9 cellular contexts compared by ENCODE assay signal in the genomic region with DNA sequence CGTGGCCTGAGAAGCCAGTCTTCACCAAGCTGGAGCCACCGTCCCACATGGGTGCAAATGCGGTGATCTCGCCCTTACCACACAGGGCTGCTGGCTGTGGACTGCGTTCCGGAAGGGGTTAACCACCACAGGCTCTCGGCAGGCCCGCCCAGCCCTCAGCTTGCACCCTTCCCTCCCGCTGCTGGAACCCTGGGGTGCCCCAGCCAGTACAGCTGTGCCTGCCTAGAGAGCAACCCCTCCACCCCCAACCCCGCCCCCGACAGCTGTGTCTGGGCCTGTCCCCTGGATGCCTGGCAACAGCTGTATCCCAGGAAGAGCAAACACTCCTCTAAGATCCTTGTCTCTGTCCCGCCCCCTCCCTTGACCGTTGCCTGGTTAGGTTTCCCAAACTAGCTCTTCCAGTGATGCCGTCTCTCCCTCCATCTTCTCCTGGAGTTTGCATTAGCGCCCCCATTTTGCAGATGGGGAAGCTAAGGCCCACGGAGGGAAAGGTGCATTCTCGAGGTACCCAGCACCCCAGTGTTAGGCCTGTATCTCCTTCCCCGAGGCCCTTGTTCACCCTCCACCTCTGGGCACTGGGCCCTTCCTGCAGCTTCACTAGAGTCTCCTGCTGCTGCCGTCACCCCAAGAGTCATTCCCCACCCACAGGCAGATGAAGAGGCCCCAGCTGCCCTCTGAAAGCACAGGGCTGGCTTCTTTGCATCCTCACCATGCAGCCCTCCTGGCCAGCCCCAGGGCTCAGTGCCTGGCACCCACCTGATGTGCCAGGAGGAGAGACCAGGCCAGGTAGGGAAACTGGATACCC. TPM values are rescaled to one million over a fixed set of nuclear protein-coding genes. Genes with fewer than 3 reads are reported as not detected.
DNase-seq lines count a peak whose midpoint lies in the region; ATAC-seq, FAIRE-seq and TF ChIP-seq lines count a peak whose summit lies in the region.
"Had no signal": no experiment of that assay in that cellular context is flagged by ENCODE, and none has a peak within 500 bp of the region (broad histone marks: within the 10 kb centered on the region; RNA-seq: fewer than 3 reads in every experiment).

No MANE protein-coding gene starts in this region.

- 48% methylated on average over 17 of the region's 19 CpGs for WGBS in GM12878 (ENCODE audit: insufficient coverage, insufficient replicate concordance, low lambda C conversion rate, missing lambda C conversion rate)

- TF ChIP-seq RAD21 in GM12878 (IDR thresholded peaks at IDR 0.05; ENCODE audit: insufficient read depth, low read depth, low read length) = no peak

- H3K9me3 ChIP-seq in GM12878 (replicated peaks; ENCODE audit: control insufficient read depth, insufficient read depth, low read length) = no peaks in the 10 kb centered on the region
- no peaks in the 10 kb centered on the region for H3K9me3 ChIP-seq in HAP-1
- H3K9me3 ChIP-seq: Peyer's patch had no signal

- POLR2A ChIA-PET in GM12878 (lab: Charles Lee) = interaction anchor here (0.6 to 1.9 kb wide), 5 partner anchors 9 to 1037 kb away, joined by 3 to 6 read pairs (median 4); partner anchors contain the start of gene NAA40
- POLR2A ChIA-PET in naive thymus-derived CD8-positive, alpha-beta T cell (lab: Charles Lee) = interaction anchor here (2.3 kb wide), 1 partner anchor 10 kb away, joined by 10 read pairs; no protein-coding TSS in a partner anchor

- no peaks in the 10 kb centered on the region for H3K27me3 Mint-ChIP-seq in naive thymus-derived CD8-positive, alpha-beta T cell

- peak overlapping the region in 5 of 10 donors; percentile 36 to 84 (median 72) for H3K27ac Mint-ChIP-seq in naive thymus-derived CD8-positive, alpha-beta T cell

- no peaks in the 10 kb centered on the region for H3K36me3 Mint-ChIP-seq in naive thymus-derived CD8-positive, alpha-beta T cell

- peak overlapping the region in 6 of 10 donors; percentile 25 to 75 (median 52) for H3K4me3 Mint-ChIP-seq in naive thymus-derived CD8-positive, alpha-beta T cell

- CTCF ChIA-PET in GM12878 (lab: Yijun Ruan, JAX) = interaction anchor here (1.8 kb wide), 1 partner anchor 10 kb away, joined by 6 read pairs; no protein-coding TSS in a partner anchor

- H3K4me3 ChIP-seq in GM12878 = no peak overlapping the region
- H3K4me3 ChIP-seq in HAP-1 = no peak overlapping the region
- H3K4me3 ChIP-seq: Peyer's patch had no signal

- TF ChIP-seq POLR2A in GM12878 (IDR thresholded peaks at IDR 0.05; ENCODE audit: low read depth, low read length) = no peak; the same call in 1 of the 2 replicates

- SMC1A ChIA-PET in GM12878 (lab: Charles Lee; ENCODE audit: uncharacterized antibody, unreplicated experiment) = interaction anchor here (0.6 to 1.4 kb wide), 4 partner anchors 9 to 1321 kb away, joined by 3 to 4 read pairs (median 4); no protein-coding TSS in a partner anchor

- no TSS peak for BruUV-seq in GM12878 (replicated peaks; lab: Mats Ljungman, UMichigan)

- FAIRE-seq in GM12878 (lab: Jason Lieb, UNC) = no peak

- H3K4me1 ChIP-seq in GM12878 (ENCODE audit: control insufficient read depth, insufficient read depth, low read length) (peaks cover 15% of the 10 kb centered on the region), HAP-1 (no peaks in the 10 kb centered on the region)

- H3K4me1 Mint-ChIP-seq in naive thymus-derived CD8-positive, alpha-beta T cell = peaks cover 5 to 17% (median 14%) of the 10 kb centered on the region in 4 donors

- no peak for TF ChIP-seq CTCF in GM12878 (IDR thresholded peaks at IDR 0.05 in 2 of 3, conservative IDR thresholded peaks at IDR 0.05 in 1 of 3; ENCODE audit: control insufficient read depth in 2 of 3, extremely low read depth in 1 of 3, insufficient read depth in 1 of 3, low read depth in 3 of 3, low read length in 3 of 3)

- H3K9ac ChIP-seq in GM12878 (ENCODE audit: control insufficient read depth, insufficient read depth, low read length) = no peak overlapping the region

- peak; percentile 69 for DNase-seq in GM03348 (ENCODE audit: low spot score)
- DNase-seq in NCI-H146 (lab: John Stamatoyannopoulos, UW) = peak; percentile 83
- no peak for DNase-seq in GM12878 (ENCODE audit: low read depth, low spot score)
- peak in 1 of 10 donors; percentile 33 for DNase-seq in naive thymus-derived CD8-positive, alpha-beta T cell
- no peak for DNase-seq in amygdala (lab: John Stamatoyannopoulos, UW)
- DNase-seq in anterior cingulate cortex (lab: John Stamatoyannopoulos, UW) = no peak
- DNase-seq in HAP-1 (ENCODE audit: low spot score in 2 of 2) = no peak
- DNase-seq in NCI-H524 treated with DMSO at 0.1 percent for 48 hours (lab: John Stamatoyannopoulos, UW) = no peak

- RAD21 ChIA-PET in GM12878 (lab: Charles Lee; ENCODE audit: unreplicated experiment) = no interaction called here

- H4K20me1 ChIP-seq in GM12878 (ENCODE audit: control insufficient read depth, insufficient read depth) = no peaks in the 10 kb centered on the region

- in situ Hi-C loops in GM12878 (cut with MboI) = no loop called here
- in situ Hi-C loops in HAP-1 (cut with MboI; ENCODE audit: low sequenced_read_pairs) = no loop called here

- intact Hi-C loops in GM12878 (cut with micrococcal nuclease; ENCODE audit: unreplicated experiment) = no loop called here

- H3K9me3 Mint-ChIP-seq in naive thymus-derived CD8-positive, alpha-beta T cell = no peaks in the 10 kb centered on the region

- H3K79me2 ChIP-seq in GM12878 (ENCODE audit: control insufficient read depth, insufficient read depth, low read length) = no peaks in the 10 kb centered on the region

- ATAC-seq in GM12878 = no peak
- peak; percentile 42 to 46 for ATAC-seq in naive thymus-derived CD8-positive, alpha-beta T cell

- H2AFZ ChIP-seq in GM12878 (ENCODE audit: control insufficient read depth, low read depth, low read length) = no peak overlapping the region

- peaks cover 0 to 2% of the 10 kb centered on the region in 2 experiments; a peak in 2 of 4 replicates for H3K36me3 ChIP-seq in GM12878 (ENCODE audit: control insufficient read depth in 2 of 2, insufficient read depth in 2 of 2, low read length in 1 of 2)
- peaks cover 5% of the 10 kb centered on the region; the same call in 1 of the 2 replicates for H3K36me3 ChIP-seq in HAP-1 (replicated peaks)
- H3K36me3 ChIP-seq: Peyer's patch had no signal

- peak overlapping the region; percentile 54; the same call in 1 of the 2 replicates for H3K4me2 ChIP-seq in GM12878 (ENCODE audit: control insufficient read depth, insufficient read depth)

- no peak for TF ChIP-seq EP300 in GM12878 (IDR thresholded peaks at IDR 0.05; ENCODE audit: borderline replicate concordance in 1 of 2, control insufficient read depth in 1 of 2, low read depth in 2 of 2, low read length in 2 of 2)

- peak overlapping the region; percentile 39; the same call in 1 of the 2 replicates for H3K27ac ChIP-seq in GM12878 (ENCODE audit: control insufficient read depth, insufficient read depth)
- H3K27ac ChIP-seq: Peyer's patch had no signal

- H3K27me3 ChIP-seq in GM12878 (replicated peaks in 1 of 2; ENCODE audit: control insufficient read depth in 2 of 2, insufficient read depth in 2 of 2, low read length in 1 of 2) (no peaks in the 10 kb centered on the region), HAP-1 (ENCODE audit: low read depth) (no peaks in the 10 kb centered on the region)
- H3K27me3 ChIP-seq: Peyer's patch had no signal

RNA-seq across cellular contexts. Expression of gene COX8A, which starts 12.6 kb away (rescaled TPM):
- 20.3 and 30.9 TPM in 2 replicates for total RNA-seq in GM12878 (2013; cell fraction: nucleolus; rRNA removed)
- total RNA-seq in GM12878 (2014; rRNA removed) (1,046 and 1,202 TPM in 2 replicates), GM12878 (2014; rRNA removed; fragmentation: Illumina TruSeq; extraction: Trizol) (428 and 448 TPM in 2 replicates), GM12878 (2021) (588 and 613 TPM in 2 replicates)
- polyA plus RNA-seq in GM12878 (2011; ENCODE audit: low read depth) = 551 TPM
- polyA plus RNA-seq in GM12878 (2011; rRNA removed) (140 and 329 TPM in 2 replicates), GM12878 (2014; fragmentation: Illumina TruSeq; extraction: Trizol) (35.8 and 243 TPM in 2 replicates), GM12878 (2014; fragmentation: Nextera tagmentation; extraction: Ambion mirVana) (100 to 1,000 TPM; 387 to 457 TPM), GM12878 (2014; rRNA removed) (1,451 and 1,476 TPM in 2 replicates), GM12878 (2016; fragmentation: Nextera tagmentation; extraction: Ambion mirVana) (100 to 1,000 TPM; 792 to 857 TPM)
- 1,152 and 1,390 TPM in 2 replicates for polyA plus RNA-seq in GM12878 (2011; cell fraction: cytosol; rRNA removed)
- 726 and 995 TPM in 2 replicates for polyA plus RNA-seq in GM12878 (2011; cell fraction: nucleus; rRNA removed)
- polyA plus RNA-seq in GM12878 (2012) = 567 and 657 TPM in 2 replicates
- 159 and 366 TPM in 2 replicates for polyA minus RNA-seq in GM12878 (2011; rRNA and poly(A)+ RNA removed)
- polyA minus RNA-seq in GM12878 (2011; cell fraction: cytosol; rRNA and poly(A)+ RNA removed) = 228 and 251 TPM in 2 replicates
- 109 and 119 TPM in 2 replicates for polyA minus RNA-seq in GM12878 (2011; cell fraction: nucleus; rRNA and poly(A)+ RNA removed)
- total RNA-seq in naive thymus-derived CD8-positive, alpha-beta T cell = 10 to 100 TPM; 94.9 to 95.2 TPM
- 100 to 1,000 TPM; 319 to 428 (median 392) TPM for polyA plus RNA-seq in naive thymus-derived CD8-positive, alpha-beta T cell

RNA-seq across cellular contexts. Expression of gene NAA40, which starts 23.0 kb away (rescaled TPM):
- 57.1 and 59.5 TPM in 2 replicates for total RNA-seq in GM12878 (2013; cell fraction: nucleolus; rRNA removed)
- 16.4 and 17.5 TPM in 2 replicates for total RNA-seq in GM12878 (2014; rRNA removed)
- total RNA-seq in GM12878 (2014; rRNA removed; fragmentation: Illumina TruSeq; extraction: Trizol) = 18.0 and 19.1 TPM in 2 replicates
- total RNA-seq in GM12878 (2021) = 25.0 and 25.7 TPM in 2 replicates
- polyA plus RNA-seq in GM12878 (2011; ENCODE audit: low read depth) = 11.0 TPM
- 16.3 and 22.4 TPM in 2 replicates for polyA plus RNA-seq in GM12878 (2011; rRNA removed)
- polyA plus RNA-seq in GM12878 (2011; cell fraction: cytosol; rRNA removed) = 28.8 and 33.0 TPM in 2 replicates
- polyA plus RNA-seq in GM12878 (2011; cell fraction: nucleus; rRNA removed) = 47.3 and 63.9 TPM in 2 replicates
- polyA plus RNA-seq in GM12878 (2012) = 14.0 and 14.5 TPM in 2 replicates
- polyA plus RNA-seq in GM12878 (2014; fragmentation: Illumina TruSeq; extraction: Trizol) = 31.6 and 31.7 TPM in 2 replicates
- polyA plus RNA-seq in GM12878 (2014; fragmentation: Nextera tagmentation; extraction: Ambion mirVana) = 1 to 10 TPM; 4.8 to 6.0 TPM
- 24.7 and 24.8 TPM in 2 replicates for polyA plus RNA-seq in GM12878 (2014; rRNA removed)
- polyA plus RNA-seq in GM12878 (2016; fragmentation: Nextera tagmentation; extraction: Ambion mirVana) = 10 to 100 TPM; 21.9 to 23.5 TPM
- polyA minus RNA-seq in GM12878 (2011; rRNA and poly(A)+ RNA removed) = 16.7 and 32.3 TPM in 2 replicates
- polyA minus RNA-seq in GM12878 (2011; cell fraction: cytosol; rRNA and poly(A)+ RNA removed) = 4.5 and 6.1 TPM in 2 replicates
- 16.4 and 29.7 TPM in 2 replicates for polyA minus RNA-seq in GM12878 (2011; cell fraction: nucleus; rRNA and poly(A)+ RNA removed)
- total RNA-seq in naive thymus-derived CD8-positive, alpha-beta T cell = 10 to 100 TPM; 24.2 to 28.0 TPM
- polyA plus RNA-seq in naive thymus-derived CD8-positive, alpha-beta T cell = 10 to 100 TPM in 2 of 3 donors, 1 to 10 TPM in 1; 6.2 to 14.6 (median 11.7) TPM

RNA-seq across cellular contexts. Expression of gene OTUB1, which starts 24.4 kb away (rescaled TPM):
- 33.2 and 38.5 TPM in 2 replicates for total RNA-seq in GM12878 (2013; cell fraction: nucleolus; rRNA removed)
- total RNA-seq in GM12878 (2014; rRNA removed) = 95.4 and 108 TPM in 2 replicates
- total RNA-seq in GM12878 (2014; rRNA removed; fragmentation: Illumina TruSeq; extraction: Trizol) = 46.8 and 49.6 TPM in 2 replicates
- 95.0 and 96.9 TPM in 2 replicates for total RNA-seq in GM12878 (2021)
- polyA plus RNA-seq in GM12878 (2011; ENCODE audit: low read depth) = 58.7 TPM
- polyA plus RNA-seq in GM12878 (2011; rRNA removed) = 54.4 and 137 TPM in 2 replicates
- polyA plus RNA-seq in GM12878 (2011; cell fraction: cytosol; rRNA removed) = 184 and 238 TPM in 2 replicates
- 334 and 345 TPM in 2 replicates for polyA plus RNA-seq in GM12878 (2011; cell fraction: nucleus; rRNA removed)
- polyA plus RNA-seq in GM12878 (2012) = 91.8 and 114 TPM in 2 replicates
- polyA plus RNA-seq in GM12878 (2014; fragmentation: Illumina TruSeq; extraction: Trizol) = 47.3 and 70.4 TPM in 2 replicates
- polyA plus RNA-seq in GM12878 (2014; fragmentation: Nextera tagmentation; extraction: Ambion mirVana) = 100 to 1,000 TPM; 125 to 225 TPM
- 156 and 169 TPM in 2 replicates for polyA plus RNA-seq in GM12878 (2014; rRNA removed)
- polyA plus RNA-seq in GM12878 (2016; fragmentation: Nextera tagmentation; extraction: Ambion mirVana) = 100 to 1,000 TPM; 165 to 174 TPM
- 76.3 and 115 TPM in 2 replicates for polyA minus RNA-seq in GM12878 (2011; rRNA and poly(A)+ RNA removed)
- polyA minus RNA-seq in GM12878 (2011; cell fraction: cytosol; rRNA and poly(A)+ RNA removed) = 42.0 and 47.6 TPM in 2 replicates
- 33.0 and 52.4 TPM in 2 replicates for polyA minus RNA-seq in GM12878 (2011; cell fraction: nucleus; rRNA and poly(A)+ RNA removed)
- 10 to 100 TPM; 69.6 to 75.8 TPM for total RNA-seq in naive thymus-derived CD8-positive, alpha-beta T cell
- 100 to 1,000 TPM; 109 to 121 (median 115) TPM for polyA plus RNA-seq in naive thymus-derived CD8-positive, alpha-beta T cell

RNA-seq across cellular contexts. Expression of gene RCOR2, which starts 44.8 kb away (rescaled TPM):
- 0.40 and 0.81 TPM in 2 replicates for total RNA-seq in GM12878 (2013; cell fraction: nucleolus; rRNA removed)
- 0.05 and 0.17 TPM in 2 replicates for total RNA-seq in GM12878 (2014; rRNA removed)
- 0.09 TPM in 1 of 2 replicates, not detected in the other for total RNA-seq in GM12878 (2014; rRNA removed; fragmentation: Illumina TruSeq; extraction: Trizol)
- 0.16 and 0.28 TPM in 2 replicates for total RNA-seq in GM12878 (2021)
- not detected for polyA plus RNA-seq in GM12878 (2011; ENCODE audit: low read depth)
- 0.07 and 0.11 TPM in 2 replicates for polyA plus RNA-seq in GM12878 (2011; rRNA removed)
- polyA plus RNA-seq in GM12878 (2011; cell fraction: cytosol; rRNA removed) = 0.18 TPM in 2 replicates
- 0.31 and 0.66 TPM in 2 replicates for polyA plus RNA-seq in GM12878 (2011; cell fraction: nucleus; rRNA removed)
- polyA plus RNA-seq in GM12878 (2012) = 0.15 and 0.16 TPM in 2 replicates
- 0.06 and 0.10 TPM in 2 replicates for polyA plus RNA-seq in GM12878 (2014; fragmentation: Illumina TruSeq; extraction: Trizol)
- not detected for polyA plus RNA-seq in GM12878 (2014; fragmentation: Nextera tagmentation; extraction: Ambion mirVana)
- polyA plus RNA-seq in GM12878 (2014; rRNA removed) = 0.23 and 0.32 TPM in 2 replicates
- polyA plus RNA-seq in GM12878 (2016; fragmentation: Nextera tagmentation; extraction: Ambion mirVana) = not detected
- polyA minus RNA-seq in GM12878 (2011; rRNA and poly(A)+ RNA removed) = 0.07 TPM in 1 of 2 replicates, not detected in the other
- polyA minus RNA-seq in GM12878 (2011; cell fraction: cytosol; rRNA and poly(A)+ RNA removed) = not detected in 2 replicates
- polyA minus RNA-seq in GM12878 (2011; cell fraction: nucleus; rRNA and poly(A)+ RNA removed) = 0.12 TPM in 1 of 2 replicates, not detected in the other
- not detected for total RNA-seq in naive thymus-derived CD8-positive, alpha-beta T cell
- under 1 TPM in 1 of 3 donors, not detected in 2; 0.14 TPM for polyA plus RNA-seq in naive thymus-derived CD8-positive, alpha-beta T cell

Comparison
In these comparisons a context has a peak if more than half of its experiments do, and no peak if none do; other contexts are left out.
1. DNase-seq: peak in GM03348 (single experiment) and NCI-H146 (single experiment); none in GM12878 (single experiment), amygdala (0 of 56), anterior cingulate cortex (0 of 58), HAP-1 (0 of 2) and NCI-H524 treated with DMSO at 0.1 percent for 48 hours (single experiment).